In the genomic region with DNA sequence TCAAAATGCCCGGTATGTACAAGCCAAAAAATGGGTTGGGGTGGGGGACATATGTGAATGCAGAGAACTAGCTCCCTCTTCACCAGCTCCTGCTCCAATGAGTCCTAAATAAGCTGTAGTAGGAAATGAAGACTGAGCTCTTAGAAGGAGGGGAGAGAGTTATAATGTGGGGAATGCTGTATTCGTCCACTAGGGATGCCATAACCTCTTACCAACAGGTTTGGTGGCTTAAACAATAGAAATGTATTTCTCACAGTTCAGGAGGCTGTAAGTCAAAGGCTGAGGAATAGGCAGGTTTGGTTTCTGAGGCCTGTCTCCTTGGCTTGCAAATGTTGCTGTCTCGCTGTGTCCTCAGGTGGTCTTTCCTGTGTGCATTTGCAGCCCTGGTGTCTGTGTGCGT, we compare ENCODE assay signal across 1 cellular context.
TF ChIP-seq lines count a peak whose summit lies in the region.

No MANE protein-coding gene starts in this region.

TF ChIP-seq in IMR-90, 13 proteins besides CTCF, POLR2A, EP300 and RAD21:
- TF ChIP-seq FOS (IDR thresholded peaks at IDR 0.05; ENCODE audit: low read depth, low read length): no peak
- no peak for TF ChIP-seq CEBPB (IDR thresholded peaks at IDR 0.05; ENCODE audit: low read depth, low read length)
- TF ChIP-seq RCOR1 (IDR thresholded peaks at IDR 0.05; ENCODE audit: insufficient replicate concordance, low read length): no peak
- TF ChIP-seq MAZ (IDR thresholded peaks at IDR 0.05; ENCODE audit: borderline replicate concordance, low read depth, low read length): no peak
- no peak for TF ChIP-seq CHD1 (IDR thresholded peaks at IDR 0.05; ENCODE audit: low read depth, low read length)
- TF ChIP-seq MXI1 (IDR thresholded peaks at IDR 0.05; ENCODE audit: borderline replicate concordance, low read depth, low read length): no peak
TF ChIP-seq in IMR-90: peak in this region for 0.
